In genomic region chr5:135150767-135151166, GRCh38 we compare ENCODE assay signal across 1 cellular context.
TF ChIP-seq lines count a peak whose summit lies in the region.

No MANE protein-coding gene starts in this region.

TF ChIP-seq in IMR-90, 13 proteins besides CTCF, POLR2A, EP300 and RAD21 (continued from another document):
- TF ChIP-seq MAFK (IDR thresholded peaks at IDR 0.05; ENCODE audit: low read depth, low read length) (no peak), MAZ (IDR thresholded peaks at IDR 0.05; ENCODE audit: borderline replicate concordance, low read depth, low read length) (no peak), CEBPB (IDR thresholded peaks at IDR 0.05; ENCODE audit: low read depth, low read length) (no peak), RCOR1 (IDR thresholded peaks at IDR 0.05; ENCODE audit: insufficient replicate concordance, low read length) (no peak), BHLHE40 (IDR thresholded peaks at IDR 0.05; ENCODE audit: low read depth, low read length) (no peak), CHD1 (IDR thresholded peaks at IDR 0.05; ENCODE audit: low read depth, low read length) (no peak)
- TF ChIP-seq, protein P1, sequence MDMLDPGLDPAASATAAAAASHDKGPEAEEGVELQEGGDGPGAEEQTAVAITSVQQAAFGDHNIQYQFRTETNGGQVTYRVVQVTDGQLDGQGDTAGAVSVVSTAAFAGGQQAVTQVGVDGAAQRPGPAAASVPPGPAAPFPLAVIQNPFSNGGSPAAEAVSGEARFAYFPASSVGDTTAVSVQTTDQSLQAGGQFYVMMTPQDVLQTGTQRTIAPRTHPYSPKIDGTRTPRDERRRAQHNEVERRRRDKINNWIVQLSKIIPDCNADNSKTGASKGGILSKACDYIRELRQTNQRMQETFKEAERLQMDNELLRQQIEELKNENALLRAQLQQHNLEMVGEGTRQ (IDR thresholded peaks at IDR 0.05; ENCODE audit: low read depth, low read length): no peak
TF ChIP-seq in IMR-90: peak in this region for 0.
